Comparison of ENCODE assay signal across 10 cellular contexts in genomic region chr17:45311406-45311761, GRCh38. TPM values are rescaled to one million over a fixed set of nuclear protein-coding genes. Genes with fewer than 3 reads are reported as not detected.
DNase-seq lines count a peak whose midpoint lies in the region; FAIRE-seq and TF ChIP-seq lines count a peak whose summit lies in the region.
"Had no signal": no experiment of that assay in that cellular context is flagged by ENCODE, and none has a peak within 500 bp of the region (broad histone marks: within the 10 kb centered on the region; RNA-seq: fewer than 3 reads in every experiment).

No MANE protein-coding gene starts in this region.

- no peaks in the 10 kb centered on the region for H3K9me3 ChIP-seq in hepatocyte (ENCODE audit: low read depth)
- no peaks in the 10 kb centered on the region for H3K9me3 ChIP-seq in subcutaneous abdominal adipose tissue (ENCODE audit: control insufficient read depth in 5 of 5, low read length in 5 of 5)

- WGBS in hepatocyte (ENCODE audit: low lambda C conversion rate, missing lambda C conversion rate), result 84% methylated on average over 4 of the region's 4 CpGs

- H3K27me3 ChIP-seq in hepatocyte (no peaks in the 10 kb centered on the region), subcutaneous abdominal adipose tissue (ENCODE audit: control insufficient read depth in 5 of 5, insufficient read depth in 4 of 5, low read length in 5 of 5) (no peaks in the 10 kb centered on the region)

- H3K27ac Mint-ChIP-seq in T-helper 1 cell treated with Interleukin-12 subunit alpha and Interleukin-12 subunit beta and Interleukin-4 antibody, amounts not matched to agents 30 μg/mL and 1 μg/mL, for 36 hours, result peak overlapping the region; percentile 94
- H3K27ac Mint-ChIP-seq: GM23338 had no signal

- H2AFZ ChIP-seq in hepatocyte, result no peak overlapping the region
- H2AFZ ChIP-seq: GM23338 had no signal

- H3K9me3 Mint-ChIP-seq in T-helper 1 cell treated with Interleukin-12 subunit alpha and Interleukin-12 subunit beta and Interleukin-4 antibody, amounts not matched to agents 30 μg/mL and 1 μg/mL, for 36 hours, result no peaks in the 10 kb centered on the region
- H3K9me3 Mint-ChIP-seq: GM23338 had no signal

- peaks cover 75% of the 10 kb centered on the region for H3K79me2 ChIP-seq in hepatocyte

- H3K4me1 ChIP-seq in hepatocyte (ENCODE audit: insufficient read depth) (peaks cover 40% of the 10 kb centered on the region), subcutaneous abdominal adipose tissue (ENCODE audit: control insufficient read depth in 5 of 5, insufficient read depth in 5 of 5, low read length in 5 of 5) (peaks cover 12 to 98% (median 91%) of the 10 kb centered on the region in 5 donors)

- no peaks in the 10 kb centered on the region for H3K9me2 ChIP-seq in hepatocyte (replicated peaks; ENCODE audit: insufficient read depth)

- H3K4me2 ChIP-seq in hepatocyte, result peak overlapping the region; percentile 42
- H3K4me2 ChIP-seq: GM23338 had no signal

- no peak overlapping the region for H3K4me3 ChIP-seq in hepatocyte
- peak overlapping the region in 1 of 5 donors; percentile 53 for H3K4me3 ChIP-seq in subcutaneous abdominal adipose tissue (ENCODE audit: low read depth in 1 of 5, low read length in 5 of 5)
- H3K4me3 ChIP-seq: GM23338 had no signal

- H3K9ac ChIP-seq in subcutaneous abdominal adipose tissue (ENCODE audit: low read length in 5 of 5), result peak overlapping the region in 2 of 5 donors; percentile 59 to 71

- no peaks in the 10 kb centered on the region for H3K36me3 ChIP-seq in hepatocyte (replicated peaks; ENCODE audit: insufficient read depth, low read depth)
- peaks cover 0 to 3% (median 2%) of the 10 kb centered on the region in 5 donors for H3K36me3 ChIP-seq in subcutaneous abdominal adipose tissue (ENCODE audit: control insufficient read depth in 5 of 5, insufficient read depth in 5 of 5, low read length in 5 of 5)

- DNase-seq in T-helper 1 cell (no peak), hepatocyte (ENCODE audit: low spot score) (no peak), NCI-H345 treated with DMSO at 0.1 percent for 48 hours (lab: John Stamatoyannopoulos, UW; ENCODE audit: unreplicated experiment) (no peak), GOT3 (lab: John Stamatoyannopoulos, UW) (no peak), H54 (ENCODE audit: insufficient read length, low spot score) (no peak)

- H4K20me1 ChIP-seq in hepatocyte (ENCODE audit: insufficient read depth, poor library complexity, severe bottlenecking), result peaks cover 12% of the 10 kb centered on the region

- H3K36me3 Mint-ChIP-seq in T-helper 1 cell treated with Interleukin-12 subunit alpha and Interleukin-12 subunit beta and Interleukin-4 antibody, amounts not matched to agents 30 μg/mL and 1 μg/mL, for 36 hours (ENCODE audit: low read depth), result peaks cover 62% of the 10 kb centered on the region

- H3K4me1 Mint-ChIP-seq in T-helper 1 cell treated with Interleukin-12 subunit alpha and Interleukin-12 subunit beta and Interleukin-4 antibody, amounts not matched to agents 30 μg/mL and 1 μg/mL, for 36 hours (ENCODE audit: low read depth), result peaks cover 76% of the 10 kb centered on the region

- no peaks in the 10 kb centered on the region for H3K27me3 Mint-ChIP-seq in T-helper 1 cell treated with Interleukin-12 subunit alpha and Interleukin-12 subunit beta and Interleukin-4 antibody, amounts not matched to agents 30 μg/mL and 1 μg/mL, for 36 hours (ENCODE audit: low read depth)

- no peak for FAIRE-seq in H54 (lab: Jason Lieb, UNC)

- H3K4me3 Mint-ChIP-seq in T-helper 1 cell treated with Interleukin-12 subunit alpha and Interleukin-12 subunit beta and Interleukin-4 antibody, amounts not matched to agents 30 μg/mL and 1 μg/mL, for 36 hours, result peak overlapping the region; percentile 74
- H3K4me3 Mint-ChIP-seq: GM23338 had no signal

- peak overlapping the region; percentile 74 for H3K27ac ChIP-seq in VCaP
- peak overlapping the region; percentile 70 for H3K27ac ChIP-seq in hepatocyte
- H3K27ac ChIP-seq in subcutaneous abdominal adipose tissue (ENCODE audit: low read depth, low read length), result peak overlapping the region; percentile 33

- no peak for TF ChIP-seq CTCF in VCaP (conservative IDR thresholded peaks at IDR 0.05)
- no peak for TF ChIP-seq CTCF in hepatocyte (IDR thresholded peaks at IDR 0.05; ENCODE audit: poor library complexity)

- no peak for TF ChIP-seq POLR2A in H54 (IDR thresholded peaks at IDR 0.05; ENCODE audit: low read depth, low read length)

RNA-seq across cellular contexts. Expression of gene MAP3K14, which starts 5.4 kb away (rescaled TPM):
- total RNA-seq in hepatocyte, result 2.3 and 3.0 TPM in 2 replicates
- polyA plus RNA-seq in hepatocyte, result 3.0 TPM in 2 replicates

RNA-seq across cellular contexts. Expression of gene SPATA32, which starts 49.5 kb away (rescaled TPM):
- not detected in 2 replicates for total RNA-seq in hepatocyte
- 0.19 and 0.31 TPM in 2 replicates for polyA plus RNA-seq in hepatocyte
- total RNA-seq: GM23338, NCI-H460 had no signal
- polyA plus RNA-seq: GM23338 had no signal
